In the genomic region with DNA sequence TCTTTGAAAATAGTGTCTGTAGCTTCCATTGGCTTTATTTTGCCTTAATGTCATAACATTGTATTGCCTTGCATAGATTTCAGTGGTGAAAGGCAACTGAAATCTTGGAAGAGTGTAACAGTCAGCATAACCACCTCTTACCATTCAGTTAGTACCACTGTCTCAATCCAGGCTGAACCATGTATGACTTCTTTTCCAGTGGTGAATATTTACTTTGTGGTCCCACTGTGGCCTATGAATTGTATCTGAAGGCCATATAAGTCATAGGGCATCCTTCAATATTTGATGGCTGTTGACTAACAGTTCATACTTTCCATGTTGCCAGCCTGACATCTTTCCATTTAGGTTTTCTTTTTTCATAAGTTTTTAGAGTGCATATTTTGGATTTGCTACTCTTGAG, we compare ENCODE assay signal across 26 cellular contexts. TPM values are rescaled to one million over a fixed set of nuclear protein-coding genes. Genes with fewer than 3 reads are reported as not detected.
DNase-seq lines count a peak whose midpoint lies in the region; ATAC-seq and TF ChIP-seq lines count a peak whose summit lies in the region.
"Had no signal": no experiment of that assay in that cellular context is flagged by ENCODE, and none has a peak within 500 bp of the region (broad histone marks: within the 10 kb centered on the region; RNA-seq: fewer than 3 reads in every experiment).

No MANE protein-coding gene starts in this region.

- no peaks in the 10 kb centered on the region for H3K79me2 ChIP-seq in PC-3 (ENCODE audit: low read length)

- POLR2A ChIA-PET in PC-3 (lab: Charles Lee; ENCODE audit: unreplicated experiment), result no interaction called here

- no peaks in the 10 kb centered on the region for H3K9me3 Mint-ChIP-seq in stimulated activated naive CD8-positive, alpha-beta T cell treated with anti-CD3 and anti-CD28 coated beads, Interleukin-15, amount 100 ng/mL, for 72 hours
- no peaks in the 10 kb centered on the region for H3K9me3 Mint-ChIP-seq in stimulated activated effector memory CD8-positive, alpha-beta T cell treated with anti-CD3 and anti-CD28 coated beads, Interleukin-12 subunit alpha, Interleukin-12 subunit beta, amount 100 ng/mL, for 72 hours
- H3K9me3 Mint-ChIP-seq: CD14-positive monocyte; CD4-positive, alpha-beta memory T cell; CD8-positive, alpha-beta memory T cell had no signal

- H3K27ac Mint-ChIP-seq in stimulated activated naive CD8-positive, alpha-beta T cell treated with anti-CD3 and anti-CD28 coated beads, Interleukin-15, amount 100 ng/mL, for 72 hours, result no peak overlapping the region
- no peak overlapping the region for H3K27ac Mint-ChIP-seq in stimulated activated effector memory CD8-positive, alpha-beta T cell treated with anti-CD3 and anti-CD28 coated beads, Interleukin-12 subunit alpha, Interleukin-12 subunit beta, amount 100 ng/mL, for 72 hours
- H3K27ac Mint-ChIP-seq: CD14-positive monocyte; CD4-positive, alpha-beta memory T cell; CD4-positive, CD25-positive, alpha-beta regulatory T cell; CD8-positive, alpha-beta memory T cell had no signal

- H3K4me1 ChIP-seq in PC-3 (ENCODE audit: insufficient read depth, low read length), result peaks cover 14% of the 10 kb centered on the region
- H3K4me1 ChIP-seq: BE2C, BLaER1 had no signal

- H3K27me3 Mint-ChIP-seq in stimulated activated naive CD8-positive, alpha-beta T cell treated with anti-CD3 and anti-CD28 coated beads, Interleukin-15, amount 100 ng/mL, for 72 hours, result no peaks in the 10 kb centered on the region

- H3K36me3 ChIP-seq in PC-3 (ENCODE audit: low read depth, low read length), result no peaks in the 10 kb centered on the region

- no peaks in the 10 kb centered on the region for H3K36me3 Mint-ChIP-seq in stimulated activated effector memory CD8-positive, alpha-beta T cell treated with anti-CD3 and anti-CD28 coated beads, Interleukin-12 subunit alpha, Interleukin-12 subunit beta, amount 100 ng/mL, for 72 hours
- H3K36me3 Mint-ChIP-seq: CD14-positive monocyte; CD4-positive, alpha-beta memory T cell; CD4-positive, CD25-positive, alpha-beta regulatory T cell had no signal

- no peak for DNase-seq in stimulated activated naive CD8-positive, alpha-beta T cell treated with anti-CD3 and anti-CD28 coated beads, Interleukin-15, Interleukin-2, amounts not matched to agents 100 U/mL and 50 U/mL, for 24 hours
- no peak for DNase-seq in stimulated activated naive CD8-positive, alpha-beta T cell treated with anti-CD3 and anti-CD28 coated beads, Interleukin-15, amount 100 ng/mL, for 72 hours
- DNase-seq in PC-3, result no peak
- no peak for DNase-seq in stimulated activated effector memory CD8-positive, alpha-beta T cell treated with anti-CD3 and anti-CD28 coated beads, Interleukin-12 subunit alpha, Interleukin-12 subunit beta, amount 100 ng/mL, for 72 hours (ENCODE audit: low spot score in 2 of 2)
- no peak for DNase-seq in GM19240 (ENCODE audit: insufficient read length, low spot score)
- no peak for DNase-seq in cortex of kidney (lab: John Stamatoyannopoulos, UW)
- no peak for DNase-seq in SW 1271 (lab: John Stamatoyannopoulos, UW)
- DNase-seq: 8988T; ACHN; BE2C; C1 segment of cervical spinal cord; CD4-positive, alpha-beta memory T cell; CD4-positive, CD25-positive, alpha-beta regulatory T cell; CD8-positive, alpha-beta memory T cell; COR-L47; DMS 273 treated with DMSO at 0.1 percent for 48 hours; DMS153; DMS79; DND-41; EL; GDM1 had no signal

- H3K4me2 ChIP-seq in PC-3 (ENCODE audit: low read length), result 0 out of 2 replicates have a peak overlapping the region, but pooled peaks have one; percentile 13
- H3K4me2 ChIP-seq: BLaER1 had no signal

- H3K4me1 Mint-ChIP-seq in stimulated activated naive CD8-positive, alpha-beta T cell treated with anti-CD3 and anti-CD28 coated beads, Interleukin-15, amount 100 ng/mL, for 72 hours, result no peaks in the 10 kb centered on the region
- H3K4me1 Mint-ChIP-seq in stimulated activated effector memory CD8-positive, alpha-beta T cell treated with anti-CD3 and anti-CD28 coated beads, Interleukin-12 subunit alpha, Interleukin-12 subunit beta, amount 100 ng/mL, for 72 hours, result no peaks in the 10 kb centered on the region
- H3K4me1 Mint-ChIP-seq: CD14-positive monocyte; CD4-positive, alpha-beta memory T cell; CD4-positive, CD25-positive, alpha-beta regulatory T cell; CD8-positive, alpha-beta memory T cell had no signal

- no peak overlapping the region for H3K9ac ChIP-seq in PC-3 (ENCODE audit: low read length)
- H3K9ac ChIP-seq: BLaER1 had no signal

- H3K4me3 Mint-ChIP-seq in stimulated activated naive CD8-positive, alpha-beta T cell treated with anti-CD3 and anti-CD28 coated beads, Interleukin-15, amount 100 ng/mL, for 72 hours, result no peak overlapping the region
- no peak overlapping the region for H3K4me3 Mint-ChIP-seq in stimulated activated effector memory CD8-positive, alpha-beta T cell treated with anti-CD3 and anti-CD28 coated beads, Interleukin-12 subunit alpha, Interleukin-12 subunit beta, amount 100 ng/mL, for 72 hours
- H3K4me3 Mint-ChIP-seq: CD14-positive monocyte; CD4-positive, alpha-beta memory T cell; CD4-positive, CD25-positive, alpha-beta regulatory T cell; CD8-positive, alpha-beta memory T cell had no signal

- H3K27me3 ChIP-seq in PC-3 (ENCODE audit: low read length), result peaks cover 27% of the 10 kb centered on the region
- H3K27me3 ChIP-seq: BE2C, BLaER1 had no signal

- no TSS peak for BruUV-seq in PC-3 (replicated peaks; lab: Mats Ljungman, UMichigan)

- H3K9me3 ChIP-seq in PC-3 (ENCODE audit: low read length), result no peaks in the 10 kb centered on the region
- H3K9me3 ChIP-seq: BE2C, BLaER1 had no signal

- TF ChIP-seq CTCF in PC-3 (conservative IDR thresholded peaks at IDR 0.05; ENCODE audit: low read depth, low read length), result no peak
- no peak for TF ChIP-seq CTCF in VCaP (conservative IDR thresholded peaks at IDR 0.05)

- H3K4me3 ChIP-seq in PC-3 (ENCODE audit: low read length), result no peak overlapping the region
- H3K4me3 ChIP-seq: BLaER1, GM12878 had no signal

- no peaks in the 10 kb centered on the region for H3F3A ChIP-seq in PC-3 (ENCODE audit: low read length, unreplicated experiment)

- H3K27ac ChIP-seq in PC-3 (ENCODE audit: low read length) (no peak overlapping the region), VCaP (peak overlapping the region; percentile 69)
- H3K27ac ChIP-seq: BLaER1 had no signal

- H3K9me2 ChIP-seq in PC-3 (replicated peaks; ENCODE audit: low read length), result no peaks in the 10 kb centered on the region

- intact Hi-C loops in PC-3 (cut with micrococcal nuclease), result no loop called here

- H4K20me1 ChIP-seq in PC-3 (ENCODE audit: low read length), result no peaks in the 10 kb centered on the region
- H4K20me1 ChIP-seq: BLaER1 had no signal

- CTCF ChIA-PET in PC-3 (lab: Charles Lee), result no interaction called here

- H2AFZ ChIP-seq in PC-3 (ENCODE audit: low read length), result no peak overlapping the region

- peak; percentile 88 for ATAC-seq in stimulated activated naive CD8-positive, alpha-beta T cell treated with anti-CD3 and anti-CD28 coated beads, Interleukin-15, Interleukin-2, amounts not matched to agents 100 U/mL and 50 U/mL, for 24 hours
- ATAC-seq in stimulated activated naive CD8-positive, alpha-beta T cell treated with anti-CD3 and anti-CD28 coated beads, Interleukin-15, amount 100 ng/mL, for 72 hours, result no peak
- ATAC-seq in PC-3, result no peak
- peak; percentile 70 for ATAC-seq in stimulated activated effector memory CD8-positive, alpha-beta T cell treated with anti-CD3 and anti-CD28 coated beads, Interleukin-12 subunit alpha, Interleukin-12 subunit beta, amount 100 ng/mL, for 72 hours
- ATAC-seq: GM12878 had no signal

RNA-seq across cellular contexts. Expression of a gene that starts 38.4 kb away (rescaled TPM):
- total RNA-seq in PC-3 (2014; rRNA removed), result 0.55 and 0.92 TPM in 2 replicates
- total RNA-seq: G401 had no signal

Comparison
In these comparisons a context has a peak if more than half of its experiments do, and no peak if none do; other contexts are left out.
1. ATAC-seq: peak in stimulated activated naive CD8-positive, alpha-beta T cell treated with anti-CD3 and anti-CD28 coated beads, Interleukin-15, Interleukin-2, amounts not matched to agents 100 U/mL and 50 U/mL, for 24 hours (single experiment) and stimulated activated effector memory CD8-positive, alpha-beta T cell treated with anti-CD3 and anti-CD28 coated beads, Interleukin-12 subunit alpha, Interleukin-12 subunit beta, amount 100 ng/mL, for 72 hours (single experiment); none in stimulated activated naive CD8-positive, alpha-beta T cell treated with anti-CD3 and anti-CD28 coated beads, Interleukin-15, amount 100 ng/mL, for 72 hours (single experiment) and PC-3 (single experiment).